11 cellular contexts compared by ENCODE assay signal in genomic region chr22:31615940-31616314, GRCh38. TPM values are rescaled to one million over a fixed set of nuclear protein-coding genes. Genes with fewer than 3 reads are reported as not detected.
DNase-seq lines count a peak whose midpoint lies in the region; ATAC-seq and TF ChIP-seq lines count a peak whose summit lies in the region.
"Had no signal": no experiment of that assay in that cellular context is flagged by ENCODE, and none has a peak within 500 bp of the region (broad histone marks: within the 10 kb centered on the region; RNA-seq: fewer than 3 reads in every experiment).

No MANE protein-coding gene starts in this region.

- TF ChIP-seq POLR2A in Peyer's patch (IDR thresholded peaks at IDR 0.05): no peak

- DNase-seq in COLO668 (lab: John Stamatoyannopoulos, UW; ENCODE audit: unreplicated experiment) (peak; percentile 48), Peyer's patch (no peak), COR-L47 (lab: John Stamatoyannopoulos, UW) (no peak), KBM-7 (no peak)
- DNase-seq in activated effector memory CD4-positive, alpha-beta T cell treated with anti-CD3 and anti-CD28 coated beads, Interleukin-2, amount 50 U/mL, for 16 hours: no peak
- DNase-seq: lower lobe of right lung, tibial artery had no signal

- no peak for TF ChIP-seq RAD21 in liver (IDR thresholded peaks at IDR 0.05)

- H3K9ac ChIP-seq in liver (ENCODE audit: low read depth in 1 of 2, low read length in 2 of 2): no peak overlapping the region

- H3K4me3 ChIP-seq in Peyer's patch (no peak overlapping the region), liver (ENCODE audit: low read depth in 1 of 3, low read length in 3 of 3) (no peak overlapping the region)
- H3K4me3 ChIP-seq: esophagus muscularis mucosa, lower lobe of right lung, tibial artery had no signal

- peaks cover 0 to 57% (median 0%) of the 10 kb centered on the region in 3 donors for H3K36me3 ChIP-seq in Peyer's patch
- H3K36me3 ChIP-seq in liver (ENCODE audit: control insufficient read depth in 4 of 4, insufficient read depth in 3 of 4, low read depth in 1 of 4, low read length in 3 of 4): peaks cover 3 to 31% (median 11%) of the 10 kb centered on the region in 4 donors

- in situ Hi-C loops in KBM-7 (cut with MboI; ENCODE audit: low pct_unique_long_range_greater_than_20kb, low sequenced_read_pairs): no loop called here

- H3K9me3 ChIP-seq in Peyer's patch (no peaks in the 10 kb centered on the region), liver (ENCODE audit: control insufficient read depth in 4 of 4, low read length in 3 of 4) (no peaks in the 10 kb centered on the region)
- H3K9me3 ChIP-seq: esophagus muscularis mucosa, lower lobe of right lung, tibial artery had no signal

- H3K27ac ChIP-seq in Peyer's patch (peak overlapping the region in 3 of 4 donors; percentile 31 to 62 (median 50)), liver (ENCODE audit: low read depth in 1 of 2, low read length in 2 of 2) (no peak overlapping the region)
- H3K27ac ChIP-seq: esophagus muscularis mucosa, tibial artery had no signal

- TF ChIP-seq CTCF in Peyer's patch (IDR thresholded peaks at IDR 0.05) (no peak), liver (IDR thresholded peaks at IDR 0.05; ENCODE audit: low read depth, low read length, missing input control) (no peak)

- H3K27me3 ChIP-seq in Peyer's patch: no peaks in the 10 kb centered on the region
- no peaks in the 10 kb centered on the region for H3K27me3 ChIP-seq in liver (ENCODE audit: control insufficient read depth in 4 of 4, insufficient read depth in 4 of 4, low read length in 3 of 4)
- H3K27me3 ChIP-seq: esophagus muscularis mucosa, tibial artery had no signal

- H3K4me1 ChIP-seq in Peyer's patch (peaks cover 8 to 51% (median 16%) of the 10 kb centered on the region in 4 donors), liver (ENCODE audit: control insufficient read depth in 4 of 4, insufficient read depth in 4 of 4, low read length in 3 of 4) (peaks cover 0 to 5% (median 1%) of the 10 kb centered on the region in 4 donors)

- ATAC-seq in GM21447 (IDR thresholded peaks at IDR 0.05; ENCODE audit: unreplicated experiment): peak; percentile 34
- ATAC-seq in HG03469 (IDR thresholded peaks at IDR 0.05; ENCODE audit: unreplicated experiment): no peak

- WGBS in liver: 62% methylated on average over 4 of the region's 4 CpGs

TF ChIP-seq in liver, 16 proteins besides CTCF, POLR2A, EP300 and RAD21:
- TF ChIP-seq FOXA1 (IDR thresholded peaks at IDR 0.05) (no peak), RXRA (IDR thresholded peaks at IDR 0.05) (no peak), REST (IDR thresholded peaks at IDR 0.05) (no peak), HNF4A (conservative IDR thresholded peaks at IDR 0.05) (no peak), ATF3 (IDR thresholded peaks at IDR 0.05) (no peak), GABPA (IDR thresholded peaks at IDR 0.05 in 1 of 2, conservative IDR thresholded peaks at IDR 0.05 in 1 of 2) (no peak), NR2F2 (IDR thresholded peaks at IDR 0.05) (peak; percentile 66), YY1 (IDR thresholded peaks at IDR 0.05) (no peak)

RNA-seq across cellular contexts. Expression of gene PISD, which starts 46.1 kb away (rescaled TPM):
- 10 to 100 TPM; 27.5 to 68.1 (median 61.4) TPM for total RNA-seq in Peyer's patch
- 10 to 100 TPM; 24.3 to 28.3 TPM for total RNA-seq in liver
- polyA plus RNA-seq in liver: 10 to 100 TPM; 14.7 to 16.5 TPM

Comparison
In these comparisons a context has a peak if more than half of its experiments do, and no peak if none do; other contexts are left out.
1. H3K27ac ChIP-seq: peak in Peyer's patch (3 of 4); none in liver (0 of 2).